In genomic region chr10:73732931-73733623, GRCh38 we compare ENCODE assay signal across 1 cellular context.
TF ChIP-seq lines count a peak whose summit lies in the region.

No MANE protein-coding gene starts in this region.

TF ChIP-seq in GM23338, 12 proteins besides CTCF, POLR2A, EP300 and RAD21 (continued from another document):
- no peak for TF ChIP-seq ETS1 (IDR thresholded peaks at IDR 0.05)
